Comparison of ENCODE assay signal across 8 cellular contexts in the genomic region with DNA sequence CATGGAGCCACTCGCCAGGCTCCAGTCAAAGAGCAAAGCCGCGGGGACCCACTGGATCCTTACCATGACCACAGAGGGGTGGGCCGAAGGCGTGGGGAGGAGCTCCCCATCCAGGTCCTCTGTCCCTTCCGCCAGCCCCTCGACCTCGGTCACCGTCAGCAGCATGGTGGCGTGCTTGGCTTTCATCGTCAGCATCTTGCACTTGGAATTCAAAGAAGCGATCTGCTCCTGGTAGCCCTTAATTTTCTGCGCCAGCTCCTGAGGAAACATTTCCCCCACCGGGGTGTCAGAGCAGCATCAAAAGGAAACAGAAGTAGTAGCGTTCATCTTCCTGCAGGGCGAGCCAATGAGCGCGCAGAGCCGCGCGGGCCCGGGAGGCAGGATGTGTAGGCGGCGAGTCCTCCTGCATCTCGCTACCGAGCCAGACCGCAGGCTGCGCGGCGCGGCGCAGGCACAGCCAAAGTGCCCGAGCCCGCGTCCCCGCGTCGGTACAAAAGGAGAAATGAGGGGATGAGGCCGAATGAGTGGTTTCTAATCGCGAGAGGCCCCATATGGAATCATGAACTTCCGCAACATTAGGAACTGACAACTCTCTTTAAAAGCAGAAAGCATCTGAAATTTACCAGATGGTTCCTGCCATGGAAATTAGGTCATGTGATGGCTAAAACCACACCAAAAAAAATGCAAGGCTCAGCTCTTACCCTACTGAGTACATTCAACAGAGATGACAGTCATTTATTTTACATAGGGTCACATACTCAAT.
DNase-seq lines count a peak whose midpoint lies in the region; ATAC-seq and TF ChIP-seq lines count a peak whose summit lies in the region.

No MANE protein-coding gene starts in this region.

- TF ChIP-seq CTCF in GM23338 (conservative IDR thresholded peaks at IDR 0.05; ENCODE audit: low read depth in 2 of 2), result peak; percentile 46 to 50
- TF ChIP-seq CTCF in osteoblast (IDR thresholded peaks at IDR 0.05; ENCODE audit: extremely low read depth, low read depth, low read length), result peak; percentile 44
- peak; percentile 67 for TF ChIP-seq CTCF in thoracic aorta (IDR thresholded peaks at IDR 0.05)

- H3K27me3 Mint-ChIP-seq in GM23338 (ENCODE audit: insufficient read depth, low read depth, poor library complexity), result no peaks in the 10 kb centered on the region

- no peaks in the 10 kb centered on the region for H3K9me3 ChIP-seq in SK-N-MC (ENCODE audit: low read depth, low read length)
- H3K9me3 ChIP-seq in osteoblast (ENCODE audit: low read depth, low read length), result no peaks in the 10 kb centered on the region
- H3K9me3 ChIP-seq in thoracic aorta, result no peaks in the 10 kb centered on the region

- DNase-seq in ELF-1 (ENCODE audit: low read depth, low spot score) (peak; percentile 92), GM23338 (ENCODE audit: low spot score) (peak; percentile 89), Kasumi-1 (lab: John Stamatoyannopoulos, UW) (peak; percentile 88 to 91), SK-N-MC (ENCODE audit: low read depth, low spot score) (peak; percentile 59), head of caudate nucleus (peak; percentile 82 to 97 (median 92)), osteoblast (ENCODE audit: insufficient read length, low spot score, missing footprints) (peak; percentile 93), thoracic aorta (ENCODE audit: low spot score) (peak; percentile 19)
- peak; percentile 87 to 93 for DNase-seq in activated naive CD4-positive, alpha-beta T cell treated with anti-CD3 and anti-CD28 coated beads, Interleukin-2, amount 50 U/mL, for 72 hours (ENCODE audit: low spot score in 2 of 2)

- no peaks in the 10 kb centered on the region for H3K9me2 ChIP-seq in GM23338 (ENCODE audit: insufficient read depth)

- no peak overlapping the region for H3K27ac ChIP-seq in GM23338 (ENCODE audit: low read depth)
- no peak overlapping the region for H3K27ac ChIP-seq in SK-N-MC
- H3K27ac ChIP-seq in osteoblast (ENCODE audit: low read depth, low read length), result peak overlapping the region; percentile 83
- H3K27ac ChIP-seq in thoracic aorta, result peak overlapping the region; percentile 46 to 73

- H3K4me1 ChIP-seq in GM23338 (ENCODE audit: insufficient read depth) (peaks cover 20% of the 10 kb centered on the region), osteoblast (ENCODE audit: insufficient read depth, low read length) (peaks cover 15% of the 10 kb centered on the region), thoracic aorta (ENCODE audit: control insufficient read depth in 1 of 2, low read depth in 2 of 2) (peaks cover 19 to 40% of the 10 kb centered on the region in 2 donors)

- H3F3A ChIP-seq in GM23338 (replicated peaks; ENCODE audit: low read depth), result no peaks in the 10 kb centered on the region

- H3K79me2 ChIP-seq in GM23338 (replicated peaks; ENCODE audit: insufficient read depth), result no peaks in the 10 kb centered on the region
- peaks cover 13% of the 10 kb centered on the region for H3K79me2 ChIP-seq in osteoblast (ENCODE audit: insufficient read depth, low read length)

- peak overlapping the region; percentile 64; the same call in 1 of the 2 replicates for H3K27ac Mint-ChIP-seq in GM23338
- peak overlapping the region; percentile 92 to 99 for H3K27ac Mint-ChIP-seq in activated naive CD4-positive, alpha-beta T cell treated with anti-CD3 and anti-CD28 coated beads, Interleukin-2, amount 50 U/mL, for 72 hours

- H3K9ac ChIP-seq in SK-N-MC (ENCODE audit: insufficient read length), result peak overlapping the region; percentile 19

- intact Hi-C loops in head of caudate nucleus (cut with DNase I), result no loop called here

- ATAC-seq in GM23338 (peak; percentile 99), thoracic aorta (ENCODE audit: insufficient number of reproducible peaks, low FRiP score, low read depth) (peak; percentile 77)
- ATAC-seq in activated naive CD4-positive, alpha-beta T cell treated with anti-CD3 and anti-CD28 coated beads, Interleukin-2, amount 50 U/mL, for 72 hours, result peak; percentile 96 to 97

- H3K4me3 Mint-ChIP-seq in GM23338, result peak overlapping the region; percentile 96

- no peaks in the 10 kb centered on the region for H3K36me3 Mint-ChIP-seq in GM23338 (ENCODE audit: low read depth)
- H3K36me3 Mint-ChIP-seq in activated naive CD4-positive, alpha-beta T cell treated with anti-CD3 and anti-CD28 coated beads, Interleukin-2, amount 50 U/mL, for 72 hours, result no peaks in the 10 kb centered on the region

- H3K4me2 ChIP-seq in GM23338 (peak overlapping the region; percentile 85), osteoblast (ENCODE audit: insufficient read depth, low read length) (peak overlapping the region; percentile 92)

- no peaks in the 10 kb centered on the region for H3K9me3 Mint-ChIP-seq in GM23338
- H3K9me3 Mint-ChIP-seq in activated naive CD4-positive, alpha-beta T cell treated with anti-CD3 and anti-CD28 coated beads, Interleukin-2, amount 50 U/mL, for 72 hours, result no peaks in the 10 kb centered on the region

- H2AFZ ChIP-seq in GM23338, result peak overlapping the region; percentile 99
- peak overlapping the region; percentile 78 for H2AFZ ChIP-seq in osteoblast (ENCODE audit: low read length)

- no peaks in the 10 kb centered on the region for H3K36me3 ChIP-seq in GM23338 (ENCODE audit: insufficient read depth)
- no peaks in the 10 kb centered on the region for H3K36me3 ChIP-seq in SK-N-MC (ENCODE audit: insufficient read depth, low read length)
- peaks cover 41% of the 10 kb centered on the region for H3K36me3 ChIP-seq in osteoblast (ENCODE audit: insufficient read depth, low read length)
- H3K36me3 ChIP-seq in thoracic aorta, result peaks cover 22% of the 10 kb centered on the region

- H4K20me1 ChIP-seq in GM23338 (replicated peaks; ENCODE audit: insufficient read depth) (no peaks in the 10 kb centered on the region), osteoblast (ENCODE audit: insufficient read depth, low read length) (no peaks in the 10 kb centered on the region)

- H3K27me3 ChIP-seq in GM23338 (ENCODE audit: insufficient read depth) (no peaks in the 10 kb centered on the region), osteoblast (ENCODE audit: insufficient read depth, low read length) (no peaks in the 10 kb centered on the region), thoracic aorta (replicated peaks; ENCODE audit: insufficient read depth) (no peaks in the 10 kb centered on the region)

- H3K4me3 ChIP-seq in GM23338 (peak overlapping the region; percentile 68), SK-N-MC (peak overlapping the region; percentile 81), osteoblast (ENCODE audit: insufficient read depth, low read length) (peak overlapping the region; percentile 79), thoracic aorta (peak overlapping the region; percentile 77)

- H3K4me1 Mint-ChIP-seq in GM23338, result peaks cover 31% of the 10 kb centered on the region

TF ChIP-seq in GM23338, 12 proteins besides CTCF, POLR2A, EP300 and RAD21 (continues in another document):
- TF ChIP-seq, protein P1, sequence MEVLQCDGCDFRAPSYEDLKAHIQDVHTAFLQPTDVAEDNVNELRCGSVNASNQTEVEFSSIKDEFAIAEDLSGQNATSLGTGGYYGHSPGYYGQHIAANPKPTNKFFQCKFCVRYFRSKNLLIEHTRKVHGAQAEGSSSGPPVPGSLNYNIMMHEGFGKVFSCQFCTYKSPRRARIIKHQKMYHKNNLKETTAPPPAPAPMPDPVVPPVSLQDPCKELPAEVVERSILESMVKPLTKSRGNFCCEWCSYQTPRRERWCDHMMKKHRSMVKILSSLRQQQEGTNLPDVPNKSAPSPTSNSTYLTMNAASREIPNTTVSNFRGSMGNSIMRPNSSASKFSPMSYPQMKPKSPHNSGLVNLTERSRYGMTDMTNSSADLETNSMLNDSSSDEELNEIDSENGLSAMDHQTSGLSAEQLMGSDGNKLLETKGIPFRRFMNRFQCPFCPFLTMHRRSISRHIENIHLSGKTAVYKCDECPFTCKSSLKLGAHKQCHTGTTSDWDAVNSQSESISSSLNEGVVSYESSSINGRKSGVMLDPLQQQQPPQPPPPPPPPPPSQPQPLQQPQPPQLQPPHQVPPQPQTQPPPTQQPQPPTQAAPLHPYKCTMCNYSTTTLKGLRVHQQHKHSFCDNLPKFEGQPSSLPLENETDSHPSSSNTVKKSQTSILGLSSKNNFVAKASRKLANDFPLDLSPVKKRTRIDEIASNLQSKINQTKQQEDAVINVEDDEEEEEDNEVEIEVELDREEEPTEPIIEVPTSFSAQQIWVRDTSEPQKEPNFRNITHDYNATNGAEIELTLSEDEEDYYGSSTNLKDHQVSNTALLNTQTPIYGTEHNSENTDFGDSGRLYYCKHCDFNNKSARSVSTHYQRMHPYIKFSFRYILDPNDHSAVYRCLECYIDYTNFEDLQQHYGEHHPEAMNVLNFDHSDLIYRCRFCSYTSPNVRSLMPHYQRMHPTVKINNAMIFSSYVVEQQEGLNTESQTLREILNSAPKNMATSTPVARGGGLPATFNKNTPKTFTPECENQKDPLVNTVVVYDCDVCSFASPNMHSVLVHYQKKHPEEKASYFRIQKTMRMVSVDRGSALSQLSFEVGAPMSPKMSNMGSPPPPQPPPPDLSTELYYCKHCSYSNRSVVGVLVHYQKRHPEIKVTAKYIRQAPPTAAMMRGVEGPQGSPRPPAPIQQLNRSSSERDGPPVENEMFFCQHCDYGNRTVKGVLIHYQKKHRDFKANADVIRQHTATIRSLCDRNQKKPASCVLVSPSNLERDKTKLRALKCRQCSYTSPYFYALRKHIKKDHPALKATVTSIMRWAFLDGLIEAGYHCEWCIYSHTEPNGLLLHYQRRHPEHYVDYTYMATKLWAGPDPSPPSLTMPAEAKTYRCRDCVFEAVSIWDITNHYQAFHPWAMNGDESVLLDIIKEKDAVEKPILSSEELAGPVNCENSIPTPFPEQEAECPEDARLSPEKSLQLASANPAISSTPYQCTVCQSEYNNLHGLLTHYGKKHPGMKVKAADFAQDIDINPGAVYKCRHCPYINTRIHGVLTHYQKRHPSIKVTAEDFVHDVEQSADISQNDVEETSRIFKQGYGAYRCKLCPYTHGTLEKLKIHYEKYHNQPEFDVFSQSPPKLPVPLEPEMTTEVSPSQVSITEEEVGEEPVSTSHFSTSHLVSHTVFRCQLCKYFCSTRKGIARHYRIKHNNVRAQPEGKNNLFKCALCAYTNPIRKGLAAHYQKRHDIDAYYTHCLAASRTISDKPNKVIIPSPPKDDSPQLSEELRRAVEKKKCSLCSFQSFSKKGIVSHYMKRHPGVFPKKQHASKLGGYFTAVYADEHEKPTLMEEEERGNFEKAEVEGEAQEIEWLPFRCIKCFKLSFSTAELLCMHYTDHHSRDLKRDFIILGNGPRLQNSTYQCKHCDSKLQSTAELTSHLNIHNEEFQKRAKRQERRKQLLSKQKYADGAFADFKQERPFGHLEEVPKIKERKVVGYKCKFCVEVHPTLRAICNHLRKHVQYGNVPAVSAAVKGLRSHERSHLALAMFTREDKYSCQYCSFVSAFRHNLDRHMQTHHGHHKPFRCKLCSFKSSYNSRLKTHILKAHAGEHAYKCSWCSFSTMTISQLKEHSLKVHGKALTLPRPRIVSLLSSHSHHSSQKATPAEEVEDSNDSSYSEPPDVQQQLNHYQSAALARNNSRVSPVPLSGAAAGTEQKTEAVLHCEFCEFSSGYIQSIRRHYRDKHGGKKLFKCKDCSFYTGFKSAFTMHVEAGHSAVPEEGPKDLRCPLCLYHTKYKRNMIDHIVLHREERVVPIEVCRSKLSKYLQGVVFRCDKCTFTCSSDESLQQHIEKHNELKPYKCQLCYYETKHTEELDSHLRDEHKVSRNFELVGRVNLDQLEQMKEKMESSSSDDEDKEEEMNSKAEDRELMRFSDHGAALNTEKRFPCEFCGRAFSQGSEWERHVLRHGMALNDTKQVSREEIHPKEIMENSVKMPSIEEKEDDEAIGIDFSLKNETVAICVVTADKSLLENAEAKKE (CRISPR knock-in tag; IDR thresholded peaks at IDR 0.05), result no peak

Comparison
In these comparisons a context has a peak if more than half of its experiments do, and no peak if none do; other contexts are left out.
1. DNase-seq: peak in every context shown above with its lines; median percentile 93 in osteoblast; 92 in ELF-1; 92 in head of caudate nucleus; 90 in activated naive CD4-positive, alpha-beta T cell treated with anti-CD3 and anti-CD28 coated beads, Interleukin-2, amount 50 U/mL, for 72 hours; 90 in Kasumi-1; 89 in GM23338; 59 in SK-N-MC; 19 in thoracic aorta.
2. H3K27ac ChIP-seq: peak in osteoblast (single experiment) and thoracic aorta (2 of 2); none in GM23338 (single experiment) and SK-N-MC (single experiment).
3. Peak in every context shown above with its lines, with median percentiles within 50 percentile points of each other: ATAC-seq, H3K4me3 ChIP-seq and CTCF ChIP-seq.